8 cellular contexts compared by ENCODE assay signal in genomic region chr11:118923721-118924587, GRCh38. TPM values are rescaled to one million over a fixed set of nuclear protein-coding genes. Genes with fewer than 3 reads are reported as not detected.
DNase-seq lines count a peak whose midpoint lies in the region; ATAC-seq, FAIRE-seq and TF ChIP-seq lines count a peak whose summit lies in the region.

No MANE protein-coding gene starts in this region.

- no peak for TF ChIP-seq RAD21 in SK-N-SH (IDR thresholded peaks at IDR 0.05; ENCODE audit: low read length)

- H3F3A ChIP-seq in SK-N-SH (replicated peaks; ENCODE audit: insufficient read depth), result peaks cover 65% of the 10 kb centered on the region

- H3K27me3 ChIP-seq in SK-N-SH (ENCODE audit: insufficient read depth), result no peaks in the 10 kb centered on the region
- H3K27me3 ChIP-seq in ascending aorta, result no peaks in the 10 kb centered on the region
- H3K27me3 ChIP-seq in thoracic aorta (replicated peaks; ENCODE audit: insufficient read depth), result no peaks in the 10 kb centered on the region

- no peaks in the 10 kb centered on the region for H3K9me2 ChIP-seq in SK-N-SH

- TF ChIP-seq EP300 in SK-N-SH (IDR thresholded peaks at IDR 0.05; ENCODE audit: borderline replicate concordance in 1 of 2, low read depth in 1 of 2, low read length in 1 of 2), result no peak

- no peak for TF ChIP-seq CTCF in SK-N-SH (IDR thresholded peaks at IDR 0.05)
- no peak for TF ChIP-seq CTCF in ascending aorta (IDR thresholded peaks at IDR 0.05)
- no peak for TF ChIP-seq CTCF in kidney (IDR thresholded peaks at IDR 0.05; ENCODE audit: borderline replicate concordance, extremely low read depth, insufficient read depth)
- no peak for TF ChIP-seq CTCF in thoracic aorta (IDR thresholded peaks at IDR 0.05)

- H3K79me2 ChIP-seq in SK-N-SH (ENCODE audit: insufficient read depth), result peaks cover 73% of the 10 kb centered on the region

- peak overlapping the region; percentile 84 to 95 for H3K27ac ChIP-seq in SK-N-SH (ENCODE audit: low read depth in 2 of 2, low read length in 1 of 2)
- H3K27ac ChIP-seq in ascending aorta, result peak overlapping the region; percentile 97
- H3K27ac ChIP-seq in kidney (ENCODE audit: low read depth in 2 of 2, low read length in 2 of 2), result peak overlapping the region; percentile 85 to 96
- peak overlapping the region; percentile 93 to 96 for H3K27ac ChIP-seq in thoracic aorta

- H4K20me1 ChIP-seq in SK-N-SH (ENCODE audit: insufficient read depth), result peaks cover 46% of the 10 kb centered on the region

- H2AFZ ChIP-seq in SK-N-SH (ENCODE audit: low read depth), result no peak overlapping the region

- peak overlapping the region; percentile 89 for H3K4me2 ChIP-seq in SK-N-SH

- DNase-seq in SK-N-SH (no peak), ascending aorta (ENCODE audit: low spot score in 2 of 2) (no peak), kidney (peak; percentile 62), thoracic aorta (ENCODE audit: low spot score) (no peak), NCI-H510A treated with DMSO at 0.1 percent for 48 hours (lab: John Stamatoyannopoulos, UW) (no peak)
- no peak for DNase-seq in effector CD4-positive, alpha-beta T cell

- H3K4me3 ChIP-seq in SK-N-SH (ENCODE audit: low read depth in 2 of 2, low read length in 1 of 2) (peak overlapping the region; percentile 95), ascending aorta (peak overlapping the region; percentile 88 to 98), kidney (ENCODE audit: low read length in 2 of 2) (peak overlapping the region; percentile 86 to 92), thoracic aorta (peak overlapping the region; percentile 98)

- H3K36me3 ChIP-seq in SK-N-SH (replicated peaks in 1 of 2; ENCODE audit: control insufficient read depth in 1 of 2, insufficient read depth in 2 of 2, low read length in 1 of 2), result no peaks in the 10 kb centered on the region
- no peaks in the 10 kb centered on the region for H3K36me3 ChIP-seq in ascending aorta
- no peaks in the 10 kb centered on the region for H3K36me3 ChIP-seq in kidney (ENCODE audit: control insufficient read depth in 1 of 2, insufficient read depth in 2 of 2, low read length in 2 of 2)
- H3K36me3 ChIP-seq in thoracic aorta, result no peaks in the 10 kb centered on the region

- intact Hi-C loops in ascending aorta (cut with DNase I) (no loop called here), kidney (cut with DNase I) (no loop called here)

- ATAC-seq in SK-N-SH treated with all-trans-retinoic acid at 6 μM for 48 hours (no peak), thoracic aorta (ENCODE audit: insufficient number of reproducible peaks, low FRiP score, low read depth) (no peak), HG03108 (IDR thresholded peaks at IDR 0.05; ENCODE audit: unreplicated experiment) (no peak)

- H3K9me3 ChIP-seq in SK-N-SH, result no peaks in the 10 kb centered on the region
- no peaks in the 10 kb centered on the region for H3K9me3 ChIP-seq in ascending aorta
- no peaks in the 10 kb centered on the region for H3K9me3 ChIP-seq in kidney (ENCODE audit: control insufficient read depth in 1 of 2, low read length in 2 of 2)
- H3K9me3 ChIP-seq in thoracic aorta, result no peaks in the 10 kb centered on the region

- POLR2A ChIA-PET in SK-N-SH (lab: Yijun Ruan, JAX), result interaction anchor here (1.1 to 5.0 kb wide), 2 partner anchors 15 to 133 kb away, joined by 3 to 37 read pairs; partner anchors contain the start of gene DDX6

- H3K9ac ChIP-seq in SK-N-SH (peak overlapping the region; percentile 94), kidney (ENCODE audit: low read length in 2 of 2) (peak overlapping the region; percentile 95 to 96)

- peaks cover 38 to 66% of the 10 kb centered on the region in 2 experiments; a peak in 3 of 4 replicates for H3K4me1 ChIP-seq in SK-N-SH (ENCODE audit: control insufficient read depth in 1 of 2, insufficient read depth in 2 of 2, low read depth in 1 of 2, low read length in 1 of 2)
- H3K4me1 ChIP-seq in ascending aorta, result peaks cover 28 to 41% of the 10 kb centered on the region in 2 donors
- H3K4me1 ChIP-seq in kidney (ENCODE audit: control insufficient read depth in 1 of 2, insufficient read depth in 1 of 2, low read depth in 1 of 2, low read length in 2 of 2), result peaks cover 40 to 58% of the 10 kb centered on the region in 2 donors
- H3K4me1 ChIP-seq in thoracic aorta (ENCODE audit: control insufficient read depth in 1 of 2, low read depth in 2 of 2), result peaks cover 41 to 71% of the 10 kb centered on the region in 2 donors

- 23% methylated on average over 4 of the region's 7 CpGs for WGBS in SK-N-SH (ENCODE audit: low lambda C conversion rate)

- no peak for FAIRE-seq in kidney (lab: Jason Lieb, UNC)

- CTCF ChIA-PET in SK-N-SH (lab: Yijun Ruan, JAX), result interaction anchor here (1.3 to 1.8 kb wide), 4 partner anchors 11 to 234 kb away, joined by 3 to 7 read pairs (median 5); partner anchors contain the start of gene DDX6

TF ChIP-seq in SK-N-SH, 30 proteins besides CTCF, POLR2A, EP300 and RAD21:
- TF ChIP-seq TCF12 (IDR thresholded peaks at IDR 0.05), result no peak

TF ChIP-seq in SK-N-SH treated with all-trans-retinoic acid at 6 μM for 48 hours, 23 proteins besides CTCF, POLR2A, EP300 and RAD21:
- TF ChIP-seq OSR1 (CRISPR knock-in tag; IDR thresholded peaks at IDR 0.05) (no peak), TOX (CRISPR knock-in tag; IDR thresholded peaks at IDR 0.05; ENCODE audit: borderline replicate concordance) (no peak), ZNF8 (CRISPR knock-in tag; IDR thresholded peaks at IDR 0.05) (no peak), TSHZ2 (CRISPR knock-in tag; IDR thresholded peaks at IDR 0.05) (no peak), GLIS3 (CRISPR knock-in tag; IDR thresholded peaks at IDR 0.05) (no peak), SNAI2 (CRISPR knock-in tag; IDR thresholded peaks at IDR 0.05) (no peak)
- TF ChIP-seq, protein P1, sequence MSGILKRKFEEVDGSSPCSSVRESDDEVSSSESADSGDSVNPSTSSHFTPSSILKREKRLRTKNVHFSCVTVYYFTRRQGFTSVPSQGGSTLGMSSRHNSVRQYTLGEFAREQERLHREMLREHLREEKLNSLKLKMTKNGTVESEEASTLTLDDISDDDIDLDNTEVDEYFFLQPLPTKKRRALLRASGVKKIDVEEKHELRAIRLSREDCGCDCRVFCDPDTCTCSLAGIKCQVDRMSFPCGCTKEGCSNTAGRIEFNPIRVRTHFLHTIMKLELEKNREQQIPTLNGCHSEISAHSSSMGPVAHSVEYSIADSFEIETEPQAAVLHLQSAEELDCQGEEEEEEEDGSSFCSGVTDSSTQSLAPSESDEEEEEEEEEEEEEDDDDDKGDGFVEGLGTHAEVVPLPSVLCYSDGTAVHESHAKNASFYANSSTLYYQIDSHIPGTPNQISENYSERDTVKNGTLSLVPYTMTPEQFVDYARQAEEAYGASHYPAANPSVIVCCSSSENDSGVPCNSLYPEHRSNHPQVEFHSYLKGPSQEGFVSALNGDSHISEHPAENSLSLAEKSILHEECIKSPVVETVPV (CRISPR knock-in tag; IDR thresholded peaks at IDR 0.05), result no peak

RNA-seq across cellular contexts. Expression of gene BCL9L, which starts 1.8 kb away (rescaled TPM):
- polyA plus RNA-seq in SK-N-SH (2012; rRNA removed) (4.5 and 12.1 TPM in 2 replicates), kidney (ENCODE audit: insufficient read depth, low read depth, low replicate concordance) (5.0 TPM)
- polyA plus RNA-seq in SK-N-SH (2012; cell fraction: cytosol; rRNA removed), result 4.6 and 8.6 TPM in 2 replicates
- polyA plus RNA-seq in SK-N-SH (2012; cell fraction: nucleus; rRNA removed), result 21.7 and 24.0 TPM in 2 replicates
- total RNA-seq in ascending aorta (46.5 TPM), kidney (57.5 TPM), thoracic aorta (10 to 100 TPM; 28.6 to 68.8 TPM)

RNA-seq across cellular contexts. Expression of gene UPK2, which starts 32.1 kb away (rescaled TPM):
- polyA plus RNA-seq in SK-N-SH (2012; rRNA removed) (0.15 and 0.21 TPM in 2 replicates), kidney (ENCODE audit: insufficient read depth, low read depth, low replicate concordance) (not detected)
- polyA plus RNA-seq in SK-N-SH (2012; cell fraction: cytosol; rRNA removed), result 0.13 and 0.16 TPM in 2 replicates
- 0.14 and 0.38 TPM in 2 replicates for polyA plus RNA-seq in SK-N-SH (2012; cell fraction: nucleus; rRNA removed)
- total RNA-seq in ascending aorta (not detected), kidney (not detected), thoracic aorta (not detected)

RNA-seq across cellular contexts. Expression of gene CXCR5, which starts 40.3 kb away (rescaled TPM):
- polyA plus RNA-seq in SK-N-SH (2012; rRNA removed) (0.02 TPM in 1 of 2 replicates, not detected in the other), kidney (ENCODE audit: insufficient read depth, low read depth, low replicate concordance) (not detected)
- polyA plus RNA-seq in SK-N-SH (2012; cell fraction: cytosol; rRNA removed), result not detected in 2 replicates
- not detected in 2 replicates for polyA plus RNA-seq in SK-N-SH (2012; cell fraction: nucleus; rRNA removed)
- total RNA-seq in ascending aorta (not detected), kidney (1.1 TPM), thoracic aorta (not detected)

RNA-seq across cellular contexts. Expression of gene FOXR1, which starts 47.6 kb away (rescaled TPM):
- polyA plus RNA-seq in SK-N-SH (2012; rRNA removed), result not detected in 2 replicates
- polyA plus RNA-seq in SK-N-SH (2012; cell fraction: cytosol; rRNA removed), result not detected in 2 replicates
- polyA plus RNA-seq in SK-N-SH (2012; cell fraction: nucleus; rRNA removed), result not detected in 2 replicates
- total RNA-seq in ascending aorta, result not detected
- not detected for total RNA-seq in kidney
- polyA plus RNA-seq in kidney (ENCODE audit: insufficient read depth, low read depth, low replicate concordance), result not detected
- total RNA-seq in thoracic aorta, result not detected
